In genomic region chr5:95861858-95862561, GRCh38 we compare ENCODE assay signal across 7 cellular contexts. TPM values are rescaled to one million over a fixed set of nuclear protein-coding genes. Genes with fewer than 3 reads are reported as not detected.
DNase-seq lines count a peak whose midpoint lies in the region; ATAC-seq lines count a peak whose summit lies in the region.

No MANE protein-coding gene starts in this region.

- no peak overlapping the region for H3K4me3 Mint-ChIP-seq in activated T-cell treated with anti-CD3 and anti-CD28 coated beads, Interleukin-2, amount 50 U/mL, for 4 hours

- peak; percentile 85 for DNase-seq in LHCN-M2 (ENCODE audit: low read depth)
- DNase-seq in activated T-cell treated with anti-CD3 and anti-CD28 coated beads, Interleukin-2, amount 50 U/mL, for 4 hours = peak; percentile 29
- DNase-seq in glomerular visceral epithelial cell (ENCODE audit: extremely low spot score) = peak; percentile 85
- DNase-seq in substantia nigra (lab: John Stamatoyannopoulos, UW) = no peak
- no peak for DNase-seq in NOMO-1 treated with dmso at 0.1 percent for 144 hours (lab: John Stamatoyannopoulos, UW; ENCODE audit: unreplicated experiment)
- DNase-seq in NCI-H524 (lab: John Stamatoyannopoulos, UW) = no peak

- peak; percentile 35 to 37 for ATAC-seq in activated T-cell treated with anti-CD3 and anti-CD28 coated beads, Interleukin-2, amount 50 U/mL, for 4 hours
- ATAC-seq in HG03469 (IDR thresholded peaks at IDR 0.05; ENCODE audit: unreplicated experiment) = no peak

- H3K9me3 Mint-ChIP-seq in activated T-cell treated with anti-CD3 and anti-CD28 coated beads, Interleukin-2, amount 50 U/mL, for 4 hours = peaks cover 3% of the 10 kb centered on the region

- peak overlapping the region; percentile 51 for H3K27ac ChIP-seq in substantia nigra (ENCODE audit: low read depth, low read length, poor library complexity, severe bottlenecking)

- no peaks in the 10 kb centered on the region for H3K36me3 Mint-ChIP-seq in activated T-cell treated with anti-CD3 and anti-CD28 coated beads, Interleukin-2, amount 50 U/mL, for 4 hours (ENCODE audit: insufficient read depth)

- H3K4me1 Mint-ChIP-seq in activated T-cell treated with anti-CD3 and anti-CD28 coated beads, Interleukin-2, amount 50 U/mL, for 4 hours (ENCODE audit: low read depth) = peaks cover 64% of the 10 kb centered on the region

- peaks cover 2% of the 10 kb centered on the region for H3K27me3 Mint-ChIP-seq in activated T-cell treated with anti-CD3 and anti-CD28 coated beads, Interleukin-2, amount 50 U/mL, for 4 hours (ENCODE audit: low read depth)

RNA-seq across cellular contexts. Expression of gene GLRX, which starts 39.5 kb away (rescaled TPM):
- total RNA-seq in LHCN-M2 (2014; rRNA removed) = 108 and 119 TPM in 2 replicates
- 180 TPM for polyA plus RNA-seq in LHCN-M2 (2012)
- 10 to 100 TPM; 10.1 to 16.3 (median 12.8) TPM for total RNA-seq in activated T-cell treated with anti-CD3 and anti-CD28 coated beads, Interleukin-2, amount 50 U/mL, for 4 hours

Comparison
In these comparisons a context has a peak if more than half of its experiments do, and no peak if none do; other contexts are left out.
1. DNase-seq: peak in LHCN-M2 (single experiment), activated T-cell treated with anti-CD3 and anti-CD28 coated beads, Interleukin-2, amount 50 U/mL, for 4 hours (single experiment) and glomerular visceral epithelial cell (single experiment); none in substantia nigra (0 of 49), NOMO-1 treated with dmso at 0.1 percent for 144 hours (single experiment) and NCI-H524 (0 of 2).